ENCODE assay signal across 21 cellular contexts in genomic region chr12:51065530-51065929, GRCh38.
"Had no signal": no experiment of that assay in that cellular context is flagged by ENCODE, and none has a peak within 500 bp of the region (broad histone marks: within the 10 kb centered on the region; RNA-seq: fewer than 3 reads in every experiment).

No MANE protein-coding gene starts in this region.

- H3K4me3 ChIP-seq: cardiac muscle cell, left lung, prostate gland, tibial artery had no signal

- H3K4me1 Mint-ChIP-seq: activated B cell treated with CpG ODN at 0.5 μM for 24 hours; activated CD4-positive, alpha-beta T cell treated with anti-CD3 and anti-CD28 coated beads for 36 hours; activated naive CD8-positive, alpha-beta T cell treated with anti-CD3 and anti-CD28 coated beads, Interleukin-2, amount 10 ng/mL, durations not matched to agents 7 days and 5 days; endodermal cell; stimulated activated naive CD8-positive, alpha-beta T cell treated with anti-CD3 and anti-CD28 coated beads, Interleukin-15, amount 100 ng/mL, for 72 hours had no signal

- H3K9me3 ChIP-seq: left lung, prostate gland, tibial artery had no signal

- H3K27me3 ChIP-seq: cardiac muscle cell, left lung, tibial artery had no signal

- H3K27ac ChIP-seq: left lung, prostate gland, tibial artery had no signal

- H3K27me3 Mint-ChIP-seq: activated B cell treated with CpG ODN at 0.5 μM for 24 hours; activated CD4-positive, alpha-beta T cell treated with anti-CD3 and anti-CD28 coated beads for 36 hours; activated naive CD8-positive, alpha-beta T cell treated with anti-CD3 and anti-CD28 coated beads, Interleukin-2, amount 10 ng/mL, durations not matched to agents 7 days and 5 days; natural killer cell treated with Interleukin-12 subunit alpha and Interleukin-12 subunit beta and Interleukin-15 and Interleukin-18, amount 100 ng/mL, for 72 hours; stimulated activated naive CD8-positive, alpha-beta T cell treated with anti-CD3 and anti-CD28 coated beads, Interleukin-15, amount 100 ng/mL, for 72 hours had no signal

- H3K4me3 Mint-ChIP-seq: activated B cell treated with CpG ODN at 0.5 μM for 24 hours; activated CD4-positive, alpha-beta T cell treated with anti-CD3 and anti-CD28 coated beads for 36 hours; activated naive CD4-positive, alpha-beta T cell treated with anti-CD3 and anti-CD28 coated beads for 36 hours; activated naive CD8-positive, alpha-beta T cell treated with anti-CD3 and anti-CD28 coated beads, Interleukin-2, amount 10 ng/mL, durations not matched to agents 7 days and 5 days; activated T-cell treated with anti-CD3 and anti-CD28 coated beads, Interleukin-2, amount 50 U/mL, for 4 hours; endodermal cell; natural killer cell treated with Interleukin-12 subunit alpha and Interleukin-12 subunit beta and Interleukin-15 and Interleukin-18, amount 100 ng/mL, for 72 hours; stimulated activated naive CD8-positive, alpha-beta T cell treated with anti-CD3 and anti-CD28 coated beads, Interleukin-15, amount 100 ng/mL, for 72 hours had no signal

- DNase-seq: activated B cell treated with CpG ODN at 0.5 μM for 24 hours; activated CD4-positive, alpha-beta T cell treated with anti-CD3 and anti-CD28 coated beads for 36 hours; activated CD4-positive, alpha-beta T cell treated with anti-CD3 and anti-CD28 coated beads, Interleukin-2, amount 50 U/mL, for 4 hours; activated CD8-positive, alpha-beta memory T cell treated with anti-CD3 and anti-CD28 coated beads for 24 hours; activated CD8-positive, alpha-beta memory T cell treated with anti-CD3 and anti-CD28 coated beads, Interleukin-2, amount 50 U/mL, for 4 hours; activated effector memory CD4-positive, alpha-beta T cell treated with Interleukin-2 at 50 U/mL for 16 hours; activated naive CD4-positive, alpha-beta T cell treated with anti-CD3 and anti-CD28 coated beads for 36 hours; activated naive CD8-positive, alpha-beta T cell treated with anti-CD3 and anti-CD28 coated beads, Interleukin-2, amount 10 ng/mL, durations not matched to agents 7 days and 5 days; activated T-cell treated with anti-CD3 and anti-CD28 coated beads, Interleukin-2, amount 50 U/mL, for 4 hours; amniotic stem cell; cortex of kidney; endodermal cell; kidney; left lung; midbrain; stimulated activated naive CD8-positive, alpha-beta T cell treated with anti-CD3 and anti-CD28 coated beads, Interleukin-15, amount 100 ng/mL, for 72 hours; T-helper 1 cell; tibial artery had no signal

- ATAC-seq: activated CD4-positive, alpha-beta T cell treated with anti-CD3 and anti-CD28 coated beads for 36 hours; activated T-cell treated with anti-CD3 and anti-CD28 coated beads, Interleukin-2, amount 50 U/mL, for 4 hours; left lung; natural killer cell treated with Interleukin-12 subunit alpha and Interleukin-12 subunit beta and Interleukin-15 and Interleukin-18, amount 100 ng/mL, for 72 hours; stimulated activated naive CD8-positive, alpha-beta T cell treated with anti-CD3 and anti-CD28 coated beads, Interleukin-15, amount 100 ng/mL, for 72 hours had no signal

- H3K27ac Mint-ChIP-seq: activated B cell treated with CpG ODN at 0.5 μM for 24 hours; activated CD4-positive, alpha-beta T cell treated with anti-CD3 and anti-CD28 coated beads for 36 hours; activated naive CD4-positive, alpha-beta T cell treated with anti-CD3 and anti-CD28 coated beads for 36 hours; activated naive CD8-positive, alpha-beta T cell treated with anti-CD3 and anti-CD28 coated beads, Interleukin-2, amount 10 ng/mL, durations not matched to agents 7 days and 5 days; endodermal cell; natural killer cell treated with Interleukin-12 subunit alpha and Interleukin-12 subunit beta and Interleukin-15 and Interleukin-18, amount 100 ng/mL, for 72 hours had no signal

- H3K9me3 Mint-ChIP-seq: activated B cell treated with CpG ODN at 0.5 μM for 24 hours; activated naive CD4-positive, alpha-beta T cell treated with anti-CD3 and anti-CD28 coated beads for 36 hours; activated naive CD8-positive, alpha-beta T cell treated with anti-CD3 and anti-CD28 coated beads, Interleukin-2, amount 10 ng/mL, durations not matched to agents 7 days and 5 days; activated T-cell treated with anti-CD3 and anti-CD28 coated beads, Interleukin-2, amount 50 U/mL, for 4 hours; endodermal cell; natural killer cell treated with Interleukin-12 subunit alpha and Interleukin-12 subunit beta and Interleukin-15 and Interleukin-18, amount 100 ng/mL, for 72 hours; stimulated activated naive CD8-positive, alpha-beta T cell treated with anti-CD3 and anti-CD28 coated beads, Interleukin-15, amount 100 ng/mL, for 72 hours had no signal

- H3K4me1 ChIP-seq: prostate gland, tibial artery had no signal
